Comparison of ENCODE assay signal across 8 cellular contexts in genomic region chr2:10432315-10433181, GRCh38. TPM values are rescaled to one million over a fixed set of nuclear protein-coding genes. Genes with fewer than 3 reads are reported as not detected.
DNase-seq lines count a peak whose midpoint lies in the region; ATAC-seq, FAIRE-seq and TF ChIP-seq lines count a peak whose summit lies in the region.

No MANE protein-coding gene starts in this region.

- H3K27me3 ChIP-seq in Loucy (ENCODE audit: insufficient read depth, low read length, poor library complexity, severe bottlenecking): no peaks in the 10 kb centered on the region
- H3K27me3 ChIP-seq in endodermal cell (ENCODE audit: control insufficient read depth, insufficient read depth, low read length, poor library complexity, severe bottlenecking): no peaks in the 10 kb centered on the region
- no peaks in the 10 kb centered on the region for H3K27me3 ChIP-seq in pancreas

- no peaks in the 10 kb centered on the region for H3K36me3 Mint-ChIP-seq in endodermal cell (ENCODE audit: low read depth)

- no peaks in the 10 kb centered on the region for H3K9me3 ChIP-seq in Loucy (ENCODE audit: insufficient read depth, low read depth, low read length)
- H3K9me3 ChIP-seq in endodermal cell (ENCODE audit: control insufficient read depth, low read length): no peaks in the 10 kb centered on the region
- H3K9me3 ChIP-seq in pancreas: no peaks in the 10 kb centered on the region

- ATAC-seq in pancreas: peak in 3 of 4 donors; percentile 16 to 83 (median 30)
- no peak for ATAC-seq in HG02798 (IDR thresholded peaks at IDR 0.05; ENCODE audit: poor library complexity, unreplicated experiment)

- no peaks in the 10 kb centered on the region for H4K20me1 ChIP-seq in Loucy (ENCODE audit: insufficient read depth, low read length, poor library complexity, severe bottlenecking)

- no peak overlapping the region for H3K4me2 ChIP-seq in Loucy (ENCODE audit: low read depth, low read length, poor library complexity, severe bottlenecking)

- TF ChIP-seq CTCF in GM12865 (IDR thresholded peaks at IDR 0.05; ENCODE audit: insufficient read depth, low read depth, low read length, missing control alignments) (no peak), Loucy (conservative IDR thresholded peaks at IDR 0.05; ENCODE audit: low read length) (no peak), endodermal cell (conservative IDR thresholded peaks at IDR 0.05) (no peak), pancreas (IDR thresholded peaks at IDR 0.05) (no peak)

- DNase-seq in GM12865 (ENCODE audit: low read depth) (peak; percentile 38), endodermal cell (peak; percentile 87), pancreas (peak in 3 of 6 donors; percentile 42 to 76 (median 65)), SIG-M5 treated with dmso at 0.1 percent for 504 hours (lab: John Stamatoyannopoulos, UW; ENCODE audit: unreplicated experiment) (no peak), NCI-H2227 (lab: John Stamatoyannopoulos, UW; ENCODE audit: unreplicated experiment) (no peak), NCI-H2081 (lab: John Stamatoyannopoulos, UW) (no peak)

- H3K36me3 ChIP-seq in Loucy (ENCODE audit: insufficient read depth, low read length) (no peaks in the 10 kb centered on the region; the same call in 1 of the 2 replicates), endodermal cell (ENCODE audit: control insufficient read depth, insufficient read depth, low read length) (no peaks in the 10 kb centered on the region), pancreas (peaks cover 0 to under 1% (median 0%) of the 10 kb centered on the region in 3 donors)

- H3K27ac Mint-ChIP-seq in endodermal cell: no peak overlapping the region

- no peaks in the 10 kb centered on the region for H3K79me2 ChIP-seq in Loucy (ENCODE audit: insufficient read depth, low read length)

- WGBS in endodermal cell (ENCODE audit: insufficient coverage in 1 of 2, insufficient read length in 1 of 2), 2 experiments: 45 to 55% methylated on average over 6 to 46 of the region's 49 CpGs
- WGBS in pancreas, 2 donors: 40% methylated on average over 38 to 49 of the region's 49 CpGs

- no peaks in the 10 kb centered on the region for H3K9me3 Mint-ChIP-seq in endodermal cell

- no peaks in the 10 kb centered on the region for H3F3A ChIP-seq in Loucy (ENCODE audit: low read depth)

- H3K9ac ChIP-seq in Loucy (ENCODE audit: low read depth, low read length, poor library complexity, severe bottlenecking) (no peak overlapping the region), endodermal cell (ENCODE audit: extremely low read depth, low read length, poor library complexity, severe bottlenecking) (no peak overlapping the region)

- no peak overlapping the region for H2AFZ ChIP-seq in Loucy (ENCODE audit: low read length)

- FAIRE-seq in pancreas (lab: Jason Lieb, UNC): no peak

- intact Hi-C loops in pancreas (cut with DNase I): loop anchor here in 1 of 3 donors (5.0 kb wide), 1 partner anchor 360 kb away; no protein-coding TSS in a partner anchor

- peak overlapping the region; percentile 61 for H3K4me3 ChIP-seq in GM12865 (ENCODE audit: low read depth, low read length)
- peak overlapping the region; percentile 35 for H3K4me3 ChIP-seq in Loucy (ENCODE audit: low read length, poor library complexity, severe bottlenecking)
- no peak overlapping the region for H3K4me3 ChIP-seq in endodermal cell (ENCODE audit: low read length)
- peak overlapping the region in 1 of 4 donors; percentile 5 for H3K4me3 ChIP-seq in pancreas

- no peaks in the 10 kb centered on the region for H3K9me2 ChIP-seq in Loucy (replicated peaks; ENCODE audit: low read depth, low read length)

- peak overlapping the region; percentile 31 for H3K4me3 Mint-ChIP-seq in endodermal cell

- H3K4me1 Mint-ChIP-seq in endodermal cell: no peaks in the 10 kb centered on the region

- H3K27me3 Mint-ChIP-seq in endodermal cell (ENCODE audit: insufficient read depth): peaks cover 4% of the 10 kb centered on the region

- H3K27ac ChIP-seq in endodermal cell (ENCODE audit: low read depth, low read length): no peak overlapping the region
- H3K27ac ChIP-seq in pancreas: no peak overlapping the region

- H3K4me1 ChIP-seq in Loucy (ENCODE audit: insufficient read depth, low read length, poor library complexity, severe bottlenecking) (no peaks in the 10 kb centered on the region), endodermal cell (ENCODE audit: control insufficient read depth, insufficient read depth, low read length) (no peaks in the 10 kb centered on the region), pancreas (peaks cover 0 to 3% (median 0%) of the 10 kb centered on the region in 3 donors)

RNA-seq across cellular contexts. Expression of gene ODC1, which starts 15.6 kb away (rescaled TPM):
- total RNA-seq in endodermal cell: 100 to 1,000 TPM; 108 to 152 TPM
- 336 TPM for polyA plus RNA-seq in endodermal cell (2013, experiment 1 of 2)
- polyA plus RNA-seq in endodermal cell (2013, experiment 2 of 2): 282 TPM
- total RNA-seq in pancreas: 10 to 100 TPM; 12.9 to 52.2 (median 28.5) TPM
- 10 to 100 TPM in 1 of 2 donors, 1 to 10 TPM in 1; 9.3 to 29.5 TPM for polyA plus RNA-seq in pancreas

Comparison
In these comparisons a context has a peak if more than half of its experiments do, and no peak if none do; other contexts are left out.
1. DNase-seq: peak in GM12865 (single experiment) and endodermal cell (single experiment); none in SIG-M5 treated with dmso at 0.1 percent for 504 hours (single experiment), NCI-H2227 (single experiment) and NCI-H2081 (0 of 2).